Comparison of ENCODE assay signal across 1 cellular context in the genomic region with DNA sequence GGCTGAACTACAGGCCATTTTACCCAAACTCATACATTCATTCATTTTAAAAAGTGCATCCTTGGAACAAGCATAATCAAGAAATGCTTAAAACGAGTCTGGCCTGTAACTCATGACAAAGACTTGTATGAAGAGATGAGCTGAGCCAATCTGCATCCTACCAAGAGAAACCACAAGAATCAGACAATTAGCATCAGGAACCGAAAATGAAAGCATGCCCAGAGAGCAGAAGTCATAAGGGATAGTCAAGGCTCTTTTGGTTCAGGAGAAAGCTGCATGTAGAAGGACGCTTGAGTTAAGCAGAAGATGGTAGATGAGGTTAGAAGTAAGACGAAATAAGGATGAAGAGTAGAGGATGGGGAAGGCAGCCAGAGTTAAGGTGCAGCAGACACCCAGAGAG.
TF ChIP-seq lines count a peak whose summit lies in the region.

No MANE protein-coding gene starts in this region.

TF ChIP-seq in GM12878, 131 proteins besides CTCF, POLR2A, EP300 and RAD21:
- TF ChIP-seq IKZF2 (IDR thresholded peaks at IDR 0.05): no peak
- TF ChIP-seq CHD1 (IDR thresholded peaks at IDR 0.05; ENCODE audit: low read depth, low read length): no peak
- TF ChIP-seq EED (IDR thresholded peaks at IDR 0.05; ENCODE audit: low read depth): no peak
- no peak for TF ChIP-seq YY1 (IDR thresholded peaks at IDR 0.05; ENCODE audit: low read depth, low read length)
- TF ChIP-seq NBN (IDR thresholded peaks at IDR 0.05): no peak
- TF ChIP-seq BRCA1 (IDR thresholded peaks at IDR 0.05; ENCODE audit: low read depth, low read length): no peak
- TF ChIP-seq RFX5 (IDR thresholded peaks at IDR 0.05; ENCODE audit: low read depth, low read length): no peak
- no peak for TF ChIP-seq POLR2AphosphoS5 (IDR thresholded peaks at IDR 0.05; ENCODE audit: low read length)
- TF ChIP-seq CBFB (IDR thresholded peaks at IDR 0.05; ENCODE audit: low read depth): no peak
- no peak for TF ChIP-seq FOXM1 (IDR thresholded peaks at IDR 0.05; ENCODE audit: low read depth, low read length)
